ENCODE assay signal across 19 cellular contexts in the genomic region with DNA sequence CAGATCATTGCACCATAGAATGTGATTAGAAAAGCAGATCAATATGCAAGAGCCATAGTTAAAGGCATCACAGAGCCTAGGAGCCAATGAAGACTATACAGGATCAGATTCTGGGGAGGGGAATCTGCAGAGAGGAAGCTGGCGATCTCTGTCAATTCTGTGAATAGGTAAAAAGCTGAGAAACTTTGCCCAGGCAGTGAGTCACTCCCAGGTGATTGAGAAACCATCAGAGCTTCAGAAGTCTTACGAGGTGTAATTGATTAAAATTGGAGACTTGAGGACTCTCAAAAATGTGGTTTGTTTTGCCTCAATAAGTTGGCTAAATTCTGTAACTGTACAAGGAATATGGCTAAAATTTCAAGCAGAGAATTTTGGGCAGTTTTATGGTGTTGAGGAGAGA. TPM values are rescaled to one million over a fixed set of nuclear protein-coding genes. Genes with fewer than 3 reads are reported as not detected.
DNase-seq lines count a peak whose midpoint lies in the region; ATAC-seq and TF ChIP-seq lines count a peak whose summit lies in the region.
"Had no signal": no experiment of that assay in that cellular context is flagged by ENCODE, and none has a peak within 500 bp of the region (broad histone marks: within the 10 kb centered on the region; RNA-seq: fewer than 3 reads in every experiment).

No MANE protein-coding gene starts in this region.

- DNase-seq in MCF 10A (ENCODE audit: unreplicated experiment) (peak; percentile 57), breast epithelium (ENCODE audit: low spot score in 2 of 2) (no peak), RWPE2 (ENCODE audit: low spot score) (no peak), esophagus muscularis mucosa (ENCODE audit: extremely low spot score) (peak; percentile 21), renal cortical epithelial cell (ENCODE audit: low read depth) (peak; percentile 15), AG08396 (ENCODE audit: low spot score) (no peak)
- DNase-seq: CD8-positive, alpha-beta T cell; DMS 273 treated with DMSO at 0.1 percent for 48 hours; DMS53; DND-41; EL; H9 had no signal

- H3K4me1 ChIP-seq in breast epithelium (no peaks in the 10 kb centered on the region), RWPE2 (ENCODE audit: insufficient read depth, poor library complexity, severe bottlenecking) (no peaks in the 10 kb centered on the region), esophagus muscularis mucosa (peaks cover 0 to 7% (median 5%) of the 10 kb centered on the region in 4 donors)
- H3K4me1 ChIP-seq: A549; BLaER1 treated with 17β-estradiol and CSF1 and Interleukin-3, amounts not matched to agents 10 nM and 100 nM had no signal

- no TSS peak for BruUV-seq in MCF 10A (replicated peaks; lab: Mats Ljungman, UMichigan)

- H3K27ac ChIP-seq in breast epithelium (no peak overlapping the region), RWPE2 (ENCODE audit: poor library complexity, severe bottlenecking) (no peak overlapping the region), esophagus muscularis mucosa (replicated peaks in 1 of 4) (no peak overlapping the region)
- H3K27ac ChIP-seq: 22Rv1; A549; BLaER1 treated with 17β-estradiol and CSF1 and Interleukin-3, amounts not matched to agents 10 nM and 100 nM had no signal

- H3K4me3 Mint-ChIP-seq in MCF 10A (ENCODE audit: unreplicated experiment), result no peak overlapping the region
- H3K4me3 Mint-ChIP-seq: B cell; CD8-positive, alpha-beta T cell; H9 had no signal

- H3K36me3 Mint-ChIP-seq in MCF 10A (ENCODE audit: insufficient read depth, unreplicated experiment), result no peaks in the 10 kb centered on the region
- H3K36me3 Mint-ChIP-seq: CD8-positive, alpha-beta T cell had no signal

- H3K4me1 Mint-ChIP-seq in MCF 10A (ENCODE audit: insufficient read depth, unreplicated experiment), result no peaks in the 10 kb centered on the region
- H3K4me1 Mint-ChIP-seq: B cell had no signal

- no peak for TF ChIP-seq CTCF in MCF 10A (IDR thresholded peaks at IDR 0.05; ENCODE audit: unreplicated experiment)
- TF ChIP-seq CTCF in breast epithelium (IDR thresholded peaks at IDR 0.05), result no peak
- no peak for TF ChIP-seq CTCF in RWPE2 (IDR thresholded peaks at IDR 0.05; ENCODE audit: poor library complexity, severe bottlenecking)
- no peak for TF ChIP-seq CTCF in esophagus muscularis mucosa (IDR thresholded peaks at IDR 0.05)

- H3K9me3 ChIP-seq in breast epithelium (peaks cover 20 to 25% of the 10 kb centered on the region in 2 donors), RWPE2 (ENCODE audit: severe bottlenecking) (no peaks in the 10 kb centered on the region), esophagus muscularis mucosa (peaks cover 0 to 34% (median 23%) of the 10 kb centered on the region in 4 donors)

- H3K27me3 Mint-ChIP-seq in MCF 10A (ENCODE audit: insufficient read depth, unreplicated experiment), result peaks cover 34% of the 10 kb centered on the region

- H3K9me3 Mint-ChIP-seq in MCF 10A (ENCODE audit: unreplicated experiment), result peaks cover 8% of the 10 kb centered on the region

- TF ChIP-seq EP300 in esophagus muscularis mucosa (IDR thresholded peaks at IDR 0.05), result no peak

- ATAC-seq in RWPE2 (ENCODE audit: low read depth) (peak; percentile 53; the same call in 2 of the 3 replicates), HG03280 (IDR thresholded peaks at IDR 0.05; ENCODE audit: unreplicated experiment) (no peak), GM21737 (IDR thresholded peaks at IDR 0.05; ENCODE audit: unreplicated experiment) (no peak)
- ATAC-seq: A549; CD8-positive, alpha-beta T cell had no signal

- no peak overlapping the region for H3K27ac Mint-ChIP-seq in MCF 10A (ENCODE audit: low read depth, unreplicated experiment)
- H3K27ac Mint-ChIP-seq: B cell; CD8-positive, alpha-beta T cell; H9 had no signal

- 89% methylated on average over 2 of the region's 2 CpGs for WGBS in esophagus muscularis mucosa

- intact Hi-C loops in MCF 10A (cut with micrococcal nuclease), result no loop called here
- intact Hi-C loops in breast epithelium (cut with DNase I; ENCODE audit: low total_unique reads), result no loop called here
- intact Hi-C loops in esophagus muscularis mucosa (cut with DNase I), result no loop called here

- no peak overlapping the region for H3K4me3 ChIP-seq in breast epithelium
- no peak overlapping the region for H3K4me3 ChIP-seq in RWPE2 (ENCODE audit: severe bottlenecking)
- no peak overlapping the region for H3K4me3 ChIP-seq in esophagus muscularis mucosa
- H3K4me3 ChIP-seq: A549; BLaER1 treated with 17β-estradiol and CSF1 and Interleukin-3, amounts not matched to agents 10 nM and 100 nM had no signal

- no peaks in the 10 kb centered on the region for H3K27me3 ChIP-seq in breast epithelium
- H3K27me3 ChIP-seq in RWPE2 (ENCODE audit: insufficient read depth, poor library complexity, severe bottlenecking), result no peaks in the 10 kb centered on the region
- no peaks in the 10 kb centered on the region for H3K27me3 ChIP-seq in esophagus muscularis mucosa
- H3K27me3 ChIP-seq: BLaER1 treated with 17β-estradiol and CSF1 and Interleukin-3, amounts not matched to agents 10 nM and 100 nM had no signal

- TF ChIP-seq POLR2A in breast epithelium (IDR thresholded peaks at IDR 0.05) (no peak), esophagus muscularis mucosa (IDR thresholded peaks at IDR 0.05; ENCODE audit: low read depth) (no peak)

- POLR2A ChIA-PET in MCF 10A (lab: Yijun Ruan, JAX), result interaction anchor here (1.0 kb wide), 1 partner anchor 143 kb away, joined by 3 read pairs; no protein-coding TSS in a partner anchor

- CTCF ChIA-PET in MCF 10A (lab: Yijun Ruan, JAX), result interaction anchor here (0.6 to 1.5 kb wide), 5 partner anchors 9 to 1861 kb away, joined by 3 to 7 read pairs (median 3); no protein-coding TSS in a partner anchor

- H3K36me3 ChIP-seq in breast epithelium (no peaks in the 10 kb centered on the region), RWPE2 (ENCODE audit: low read depth) (no peaks in the 10 kb centered on the region), esophagus muscularis mucosa (no peaks in the 10 kb centered on the region)
- H3K36me3 ChIP-seq: BLaER1 treated with 17β-estradiol and CSF1 and Interleukin-3, amounts not matched to agents 10 nM and 100 nM had no signal

RNA-seq across cellular contexts. Expression of a gene that starts 41.7 kb away (rescaled TPM):
- total RNA-seq in MCF 10A (2022) (not detected in 2 replicates), breast epithelium (1 to 10 TPM in 1 of 3 donors, under 1 TPM in 2; 0.48 to 1.3 (median 0.73) TPM), esophagus muscularis mucosa (10 to 100 TPM in 2 of 4 donors, 1 to 10 TPM in 2; 5.8 to 20.9 (median 12.7) TPM), renal cortical epithelial cell (1.0 TPM in 1 of 2 replicates, not detected in the other)
- total RNA-seq: B cell; CD8-positive, alpha-beta T cell; HT-29 had no signal

Comparison
In these comparisons a context has a peak if more than half of its experiments do, and no peak if none do; other contexts are left out.
1. DNase-seq: peak in MCF 10A (single experiment), esophagus muscularis mucosa (single experiment) and renal cortical epithelial cell (single experiment); none in breast epithelium (0 of 2), RWPE2 (single experiment) and AG08396 (single experiment).